ENCODE assay signal across 12 cellular contexts in genomic region chr17:694239-694638, GRCh38. TPM values are rescaled to one million over a fixed set of nuclear protein-coding genes. Genes with fewer than 3 reads are reported as not detected.
A peak's percentile ranks its signal among the peaks of the same experiment; 100 is the strongest.
DNase-seq lines count a peak whose midpoint lies in the region; ATAC-seq lines count a peak whose summit lies in the region.
"Had no signal": no experiment of that assay in that cellular context is flagged by ENCODE, and none has a peak within 500 bp of the region (broad histone marks: within the 10 kb centered on the region; RNA-seq: fewer than 3 reads in every experiment).

No MANE protein-coding gene starts in this region.

- H3K4me3 Mint-ChIP-seq in naive thymus-derived CD8-positive, alpha-beta T cell, result no peak overlapping the region

- no peak overlapping the region for H3K27ac Mint-ChIP-seq in naive thymus-derived CD8-positive, alpha-beta T cell

- no peaks in the 10 kb centered on the region for H3K27me3 Mint-ChIP-seq in naive thymus-derived CD8-positive, alpha-beta T cell
- H3K27me3 Mint-ChIP-seq: brain had no signal

- ATAC-seq in esophagus mucosa (peak; percentile 76), GM19324 (IDR thresholded peaks at IDR 0.05; ENCODE audit: low FRiP score, unreplicated experiment) (no peak), GM18519 (IDR thresholded peaks at IDR 0.05; ENCODE audit: low FRiP score, unreplicated experiment) (no peak)
- no peak for ATAC-seq in naive thymus-derived CD8-positive, alpha-beta T cell

- H3K9me3 Mint-ChIP-seq in naive thymus-derived CD8-positive, alpha-beta T cell, result no peaks in the 10 kb centered on the region
- H3K9me3 Mint-ChIP-seq: brain had no signal

- peaks cover 0 to 84% (median 20%) of the 10 kb centered on the region in 3 donors for H3K36me3 Mint-ChIP-seq in naive thymus-derived CD8-positive, alpha-beta T cell

- DNase-seq in Daoy (ENCODE audit: low read depth) (peak; percentile 96), RKO (ENCODE audit: low spot score) (peak; percentile 93), non-pigmented ciliary epithelial cell (ENCODE audit: low read depth) (peak; percentile 96)
- DNase-seq in stimulated activated CD4-positive, alpha-beta T cell treated with anti-CD3 and anti-CD28 coated beads, Interleukin-1b, Interleukin-23, amount 100 ng/mL, for 48 hours, result no peak
- DNase-seq in naive thymus-derived CD8-positive, alpha-beta T cell, result no peak
- DNase-seq: activated CD8-positive, alpha-beta memory T cell treated with anti-CD3 and anti-CD28 coated beads for 24 hours; DMS 273 treated with DMSO at 0.1 percent for 48 hours; NCI-H2107 had no signal

- peaks cover 0 to 2% (median under 1%) of the 10 kb centered on the region in 4 donors for H3K4me1 Mint-ChIP-seq in naive thymus-derived CD8-positive, alpha-beta T cell
- H3K4me1 Mint-ChIP-seq: brain had no signal

- POLR2A ChIA-PET in naive thymus-derived CD8-positive, alpha-beta T cell (lab: Charles Lee), result no interaction called here

RNA-seq across cellular contexts. Expression of gene VPS53, which starts 20.4 kb away (rescaled TPM):
- total RNA-seq in Daoy (2014; rRNA removed; shearing (Covaris generic)), result 12.2 and 15.7 TPM in 2 replicates
- total RNA-seq in esophagus mucosa, result 58.3 TPM
- 10 to 100 TPM; 76.7 to 90.1 TPM for total RNA-seq in naive thymus-derived CD8-positive, alpha-beta T cell
- 1 to 10 TPM; 5.0 to 9.4 (median 8.1) TPM for polyA plus RNA-seq in naive thymus-derived CD8-positive, alpha-beta T cell

RNA-seq across cellular contexts. Expression of gene TLCD3A, which starts 38.2 kb away (rescaled TPM):
- total RNA-seq in Daoy (2014; rRNA removed; shearing (Covaris generic)), result 18.7 and 21.0 TPM in 2 replicates
- total RNA-seq in esophagus mucosa, result 29.6 TPM
- 1 to 10 TPM; 2.1 to 3.8 TPM for total RNA-seq in naive thymus-derived CD8-positive, alpha-beta T cell
- polyA plus RNA-seq in naive thymus-derived CD8-positive, alpha-beta T cell, result 1 to 10 TPM in 2 of 3 donors, under 1 TPM in 1; 0.98 to 2.0 (median 1.2) TPM

RNA-seq across cellular contexts. Expression of gene GEMIN4, which starts 57.8 kb away (rescaled TPM):
- total RNA-seq in Daoy (2014; rRNA removed; shearing (Covaris generic)), result 10.7 and 14.3 TPM in 2 replicates
- 20.1 TPM for total RNA-seq in esophagus mucosa
- total RNA-seq in naive thymus-derived CD8-positive, alpha-beta T cell, result 10 to 100 TPM; 37.8 to 41.0 TPM
- 10 to 100 TPM; 16.6 to 35.1 (median 21.2) TPM for polyA plus RNA-seq in naive thymus-derived CD8-positive, alpha-beta T cell

Comparison
In these comparisons a context has a peak if more than half of its experiments do, and no peak if none do; other contexts are left out.
1. DNase-seq: peak in Daoy (single experiment), RKO (single experiment) and non-pigmented ciliary epithelial cell (single experiment); none in stimulated activated CD4-positive, alpha-beta T cell treated with anti-CD3 and anti-CD28 coated beads, Interleukin-1b, Interleukin-23, amount 100 ng/mL, for 48 hours (single experiment) and naive thymus-derived CD8-positive, alpha-beta T cell (0 of 10).